21 cellular contexts compared by ENCODE assay signal in genomic region chr10:1602037-1602471, GRCh38.
"Had no signal": no experiment of that assay in that cellular context is flagged by ENCODE, and none has a peak within 500 bp of the region (broad histone marks: within the 10 kb centered on the region; RNA-seq: fewer than 3 reads in every experiment).

No MANE protein-coding gene starts in this region.

- DNase-seq: colonic mucosa; dermis blood vessel endothelial cell; effector CD4-positive, alpha-beta T cell; heart right ventricle; immature natural killer cell; left colon; mammary epithelial cell; natural killer cell; ovary; sigmoid colon; stimulated activated CD4-positive, alpha-beta T cell treated with anti-CD3 and anti-CD28 coated beads, Interleukin-2, amount 100 ng/mL, for 24 hours; stimulated activated CD4-positive, alpha-beta T cell treated with anti-CD3 and anti-CD28 coated beads, Interleukin-4, amount 100 ng/mL, for 4 hours; stimulated activated naive B cell treated with anti-CD40 and anti-IgM and Interleukin-4, amounts not matched to agents 10 μg/mL and 1 μg/mL and 100 μg/mL, for 72 hours; stimulated activated naive CD8-positive, alpha-beta T cell treated with anti-CD3 and anti-CD28 coated beads, Interleukin-15, amount 100 ng/mL, for 72 hours; testis had no signal

- FAIRE-seq: frontal cortex had no signal

- H3K27ac Mint-ChIP-seq: immature natural killer cell; mesothelial cell of epicardium; natural killer cell; stimulated activated naive B cell treated with anti-CD40 and anti-IgM and Interleukin-4, amounts not matched to agents 10 μg/mL and 1 μg/mL and 100 μg/mL, for 72 hours; stimulated activated naive CD8-positive, alpha-beta T cell treated with anti-CD3 and anti-CD28 coated beads, Interleukin-15, amount 100 ng/mL, for 72 hours had no signal

- H3K4me3 Mint-ChIP-seq: immature natural killer cell; mesothelial cell of epicardium; natural killer cell; neural crest cell; stimulated activated naive B cell treated with anti-CD40 and anti-IgM and Interleukin-4, amounts not matched to agents 10 μg/mL and 1 μg/mL and 100 μg/mL, for 72 hours; stimulated activated naive CD8-positive, alpha-beta T cell treated with anti-CD3 and anti-CD28 coated beads, Interleukin-15, amount 100 ng/mL, for 72 hours had no signal

- ATAC-seq: heart right ventricle; left colon; stimulated activated naive B cell treated with anti-CD40 and anti-IgM and Interleukin-4, amounts not matched to agents 10 μg/mL and 1 μg/mL and 100 μg/mL, for 72 hours; stimulated activated naive CD8-positive, alpha-beta T cell treated with anti-CD3 and anti-CD28 coated beads, Interleukin-15, amount 100 ng/mL, for 72 hours had no signal

- H3K4me1 Mint-ChIP-seq: immature natural killer cell; natural killer cell; neural crest cell; stimulated activated naive CD8-positive, alpha-beta T cell treated with anti-CD3 and anti-CD28 coated beads, Interleukin-15, amount 100 ng/mL, for 72 hours had no signal

- H3K4me1 ChIP-seq: colonic mucosa, heart right ventricle, right atrium auricular region, sigmoid colon, testis, tibial nerve had no signal

- H3K36me3 ChIP-seq: colonic mucosa, heart right ventricle, ovary, right atrium auricular region, sigmoid colon, tibial nerve had no signal

- H3K27me3 ChIP-seq: ovary, right atrium auricular region, testis, tibial nerve had no signal

- H3K9me3 Mint-ChIP-seq: immature natural killer cell; mesothelial cell of epicardium; natural killer cell; neural crest cell; stimulated activated naive B cell treated with anti-CD40 and anti-IgM and Interleukin-4, amounts not matched to agents 10 μg/mL and 1 μg/mL and 100 μg/mL, for 72 hours; stimulated activated naive CD8-positive, alpha-beta T cell treated with anti-CD3 and anti-CD28 coated beads, Interleukin-15, amount 100 ng/mL, for 72 hours had no signal

- H3K36me3 Mint-ChIP-seq: immature natural killer cell, mesothelial cell of epicardium, natural killer cell had no signal

- H3K9me3 ChIP-seq: colonic mucosa, ovary, right atrium auricular region, sigmoid colon, testis, tibial nerve had no signal

- H3K4me3 ChIP-seq: colonic mucosa, heart right ventricle, ovary, right atrium auricular region, sigmoid colon, skin epidermis, testis, tibial nerve had no signal

- H3K27ac ChIP-seq: colonic mucosa, heart right ventricle, ovary, right atrium auricular region, sigmoid colon, skin epidermis, testis, tibial nerve had no signal
